In genomic region chr7:23472556-23472955, GRCh38 we compare ENCODE assay signal across 11 cellular contexts. TPM values are rescaled to one million over a fixed set of nuclear protein-coding genes. Genes with fewer than 3 reads are reported as not detected.
A peak's percentile ranks its signal among the peaks of the same experiment; 100 is the strongest.
DNase-seq lines count a peak whose midpoint lies in the region; TF ChIP-seq lines count a peak whose summit lies in the region.
"Had no signal": no experiment of that assay in that cellular context is flagged by ENCODE, and none has a peak within 500 bp of the region (broad histone marks: within the 10 kb centered on the region; RNA-seq: fewer than 3 reads in every experiment).

No MANE protein-coding gene starts in this region.

- H2BK120ac ChIP-seq in mesendoderm (ENCODE audit: low read depth, low read length), result no peak overlapping the region

- H3K27ac ChIP-seq in HUES48 (ENCODE audit: low read depth, low read length), result peak overlapping the region; percentile 100
- peak overlapping the region; percentile 96 for H3K27ac ChIP-seq in SU-DHL-6 (ENCODE audit: low read depth, low read length)
- no peak overlapping the region for H3K27ac ChIP-seq in mesendoderm (ENCODE audit: low read depth, low read length)
- H3K27ac ChIP-seq: GM23248 had no signal

- H3K56ac ChIP-seq in mesendoderm (ENCODE audit: low read length), result no peak overlapping the region

- H3K79me1 ChIP-seq in mesendoderm (ENCODE audit: low read length), result peaks cover 2% of the 10 kb centered on the region

- peaks cover 81% of the 10 kb centered on the region for H3K36me3 Mint-ChIP-seq in Calu3 (ENCODE audit: insufficient read depth, unreplicated experiment)

- H3K4me1 ChIP-seq in HUES48 (ENCODE audit: control insufficient read depth, insufficient read depth, low read length) (peaks cover 21% of the 10 kb centered on the region), mesendoderm (ENCODE audit: control insufficient read depth, low read depth, low read length) (peaks cover 2% of the 10 kb centered on the region)

- H3K79me2 ChIP-seq in SU-DHL-6 (ENCODE audit: insufficient read depth, low read length), result peaks cover 58% of the 10 kb centered on the region
- peaks cover 36% of the 10 kb centered on the region for H3K79me2 ChIP-seq in mesendoderm (ENCODE audit: control insufficient read depth, insufficient read depth, low read length)

- H3K9ac ChIP-seq in HUES48 (ENCODE audit: low read depth, low read length) (peak overlapping the region; percentile 84; the same call in 1 of the 2 replicates), SU-DHL-6 (ENCODE audit: low read length) (peak overlapping the region; percentile 92), mesendoderm (ENCODE audit: low read length) (peak overlapping the region; percentile 98)
- H3K9ac ChIP-seq: GM23248 had no signal

- H3K18ac ChIP-seq in mesendoderm (ENCODE audit: low read length), result no peak overlapping the region

- no peak overlapping the region for H2BK5ac ChIP-seq in mesendoderm (ENCODE audit: low read length)

- H2AK5ac ChIP-seq in mesendoderm (ENCODE audit: low read length), result no peak overlapping the region

- no peaks in the 10 kb centered on the region for H3K9me2 ChIP-seq in SU-DHL-6 (replicated peaks; ENCODE audit: insufficient read depth, low read length)

- no peaks in the 10 kb centered on the region for H3K27me3 Mint-ChIP-seq in Calu3 (ENCODE audit: unreplicated experiment)

- intact Hi-C loops in Calu3 (cut with micrococcal nuclease; ENCODE audit: unreplicated experiment), result no loop called here

- H3K4ac ChIP-seq in mesendoderm (ENCODE audit: low read depth, low read length), result no peak overlapping the region

- no peak overlapping the region for H3K23ac ChIP-seq in mesendoderm (ENCODE audit: low read length)

- H2AFZ ChIP-seq in SU-DHL-6 (ENCODE audit: low read depth, low read length, severe bottlenecking), result no peak overlapping the region

- H3K9me3 ChIP-seq in HUES48 (ENCODE audit: control insufficient read depth, insufficient read depth, low read length) (no peaks in the 10 kb centered on the region), SU-DHL-6 (ENCODE audit: insufficient read depth, low read length) (no peaks in the 10 kb centered on the region)

- H3K4me3 Mint-ChIP-seq in Calu3 (ENCODE audit: low read depth, unreplicated experiment), result peak overlapping the region; percentile 87

- H4K20me1 ChIP-seq in SU-DHL-6 (ENCODE audit: low read depth, low read length), result no peaks in the 10 kb centered on the region; the same call in 1 of the 2 replicates

- H2BK15ac ChIP-seq in mesendoderm (replicated peaks; ENCODE audit: low read depth), result no peak overlapping the region

- peaks cover 73% of the 10 kb centered on the region for H3F3A ChIP-seq in SU-DHL-6 (ENCODE audit: insufficient read depth)

- peak overlapping the region; percentile 95 for H3K4me3 ChIP-seq in HUES48 (ENCODE audit: low read depth, low read length)
- H3K4me3 ChIP-seq in SU-DHL-6 (ENCODE audit: insufficient read depth, low read length, poor library complexity, severe bottlenecking), result peak overlapping the region; percentile 62
- no peak overlapping the region for H3K4me3 ChIP-seq in mesendoderm (ENCODE audit: low read length)
- H3K4me3 ChIP-seq: GM23248 had no signal

- no peak for TF ChIP-seq CTCF in Calu3 (IDR thresholded peaks at IDR 0.05; ENCODE audit: unreplicated experiment)
- no peak for TF ChIP-seq CTCF in SU-DHL-6 (IDR thresholded peaks at IDR 0.05; ENCODE audit: insufficient read depth, low read length, poor library complexity, severe bottlenecking)

- CTCF ChIA-PET in Calu3 (lab: Charles Lee), result interaction anchor here (0.9 to 1.3 kb wide), 5 partner anchors 9 to 174 kb away, joined by 3 to 4 read pairs (median 3); no protein-coding TSS in a partner anchor

- DNase-seq in Calu3, result no peak
- DNase-seq in mesendoderm, result no peak
- no peak for DNase-seq in GM03348 (ENCODE audit: low spot score)
- no peak for DNase-seq in effector CD8-positive, alpha-beta T cell (lab: John Stamatoyannopoulos, UW)
- DNase-seq in HT-29 (ENCODE audit: low spot score), result no peak
- DNase-seq in NCI-H2227 (lab: John Stamatoyannopoulos, UW; ENCODE audit: unreplicated experiment), result no peak
- DNase-seq: activated naive CD4-positive, alpha-beta T cell treated with anti-CD3 and anti-CD28 coated beads, Interleukin-2, amount 10 ng/mL, durations not matched to agents 7 days and 5 days; GM23248; kidney glomerular epithelial cell had no signal

- BruUV-seq in Calu3 (replicated peaks; lab: Mats Ljungman, UMichigan), result no TSS peak

- peak overlapping the region; percentile 100 for H3K4me2 ChIP-seq in SU-DHL-6 (ENCODE audit: low read depth, low read length, poor library complexity, severe bottlenecking)
- H3K4me2 ChIP-seq in mesendoderm (ENCODE audit: low read length), result no peak overlapping the region

- H3K27me3 ChIP-seq in HUES48 (ENCODE audit: control insufficient read depth, insufficient read depth, low read length) (no peaks in the 10 kb centered on the region), SU-DHL-6 (ENCODE audit: low read length) (no peaks in the 10 kb centered on the region), mesendoderm (ENCODE audit: insufficient read depth, low read length, poor library complexity) (no peaks in the 10 kb centered on the region)

- no peak overlapping the region for H4K5ac ChIP-seq in mesendoderm (ENCODE audit: low read length)

- no peaks in the 10 kb centered on the region for H3K9me3 Mint-ChIP-seq in Calu3 (ENCODE audit: low read depth, unreplicated experiment)
- H3K9me3 Mint-ChIP-seq: activated naive CD4-positive, alpha-beta T cell treated with anti-CD3 and anti-CD28 coated beads, Interleukin-2, amount 10 ng/mL, durations not matched to agents 7 days and 5 days had no signal

- peaks cover 19% of the 10 kb centered on the region for H3K4me1 Mint-ChIP-seq in Calu3 (ENCODE audit: low read depth, unreplicated experiment)

- H3K36me3 ChIP-seq in HUES48 (ENCODE audit: control insufficient read depth, insufficient read depth, low read length), result no peaks in the 10 kb centered on the region
- no peaks in the 10 kb centered on the region for H3K36me3 ChIP-seq in SU-DHL-6 (ENCODE audit: low read length)
- H3K36me3 ChIP-seq in mesendoderm (ENCODE audit: control insufficient read depth, insufficient read depth, low read length), result no peaks in the 10 kb centered on the region

- H3K27ac Mint-ChIP-seq in Calu3 (ENCODE audit: unreplicated experiment), result peak overlapping the region; percentile 67
- H3K27ac Mint-ChIP-seq: activated naive CD4-positive, alpha-beta T cell treated with anti-CD3 and anti-CD28 coated beads, Interleukin-2, amount 10 ng/mL, durations not matched to agents 7 days and 5 days had no signal

- H4K8ac ChIP-seq in mesendoderm (ENCODE audit: low read depth, low read length), result no peak overlapping the region

RNA-seq across cellular contexts. Expression of gene IGF2BP3, which starts 2.3 kb away (rescaled TPM):
- 111 and 114 TPM in 2 replicates for total RNA-seq in Calu3 (2022)
- 53.9 TPM for polyA plus RNA-seq in mesendoderm (2013, experiment 1 of 2)
- 54.3 TPM for polyA plus RNA-seq in mesendoderm (2013, experiment 2 of 2)
- 30.0 and 44.0 TPM in 2 replicates for total RNA-seq in HT-29 (2014; rRNA removed; shearing (Covaris generic))

RNA-seq across cellular contexts. Expression of gene TRA2A, which starts 59.2 kb away (rescaled TPM):
- total RNA-seq in Calu3 (2022), result 136 and 143 TPM in 2 replicates
- 100 TPM for polyA plus RNA-seq in mesendoderm (2013, experiment 1 of 2)
- 100.0 TPM for polyA plus RNA-seq in mesendoderm (2013, experiment 2 of 2)
- total RNA-seq in HT-29 (2014; rRNA removed; shearing (Covaris generic)), result 31.0 and 45.1 TPM in 2 replicates
